ENCODE assay signal across 8 cellular contexts in the genomic region with DNA sequence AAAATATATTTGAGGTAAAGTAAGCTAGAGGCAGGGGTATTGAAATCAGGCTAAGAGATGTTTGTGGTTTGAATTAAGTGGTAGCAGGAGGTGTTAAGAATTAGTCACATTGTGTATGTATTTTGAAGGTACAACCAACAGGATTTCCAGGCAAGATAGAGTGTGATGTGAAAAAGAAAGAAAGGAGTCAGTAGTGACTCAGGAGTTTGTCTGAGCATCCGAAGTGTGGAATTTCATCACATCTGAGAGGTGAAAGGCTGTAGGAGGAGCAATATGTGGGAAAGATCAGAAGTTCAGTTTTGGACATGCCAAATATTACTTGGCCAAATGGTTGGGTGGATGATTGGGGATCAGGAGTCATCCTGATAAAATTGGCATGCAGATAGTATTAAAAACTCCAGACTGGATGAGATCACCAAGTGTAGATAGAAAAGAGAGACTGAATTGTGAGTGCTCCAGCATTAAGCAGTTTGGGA. TPM values are rescaled to one million over a fixed set of nuclear protein-coding genes. Genes with fewer than 3 reads are reported as not detected.
DNase-seq lines count a peak whose midpoint lies in the region; ATAC-seq and TF ChIP-seq lines count a peak whose summit lies in the region.

No MANE protein-coding gene starts in this region.

- H3K9me3 ChIP-seq in HEK293 (ENCODE audit: control insufficient read depth, insufficient read depth, low read depth, low read length) = no peaks in the 10 kb centered on the region
- H3K9me3 ChIP-seq in skeletal muscle satellite cell (replicated peaks; ENCODE audit: low read length) = no peaks in the 10 kb centered on the region

- H3K36me3 ChIP-seq in HEK293 (ENCODE audit: control insufficient read depth in 2 of 2, insufficient read depth in 1 of 2, low read length in 2 of 2) (no peaks in the 10 kb centered on the region), skeletal muscle satellite cell (ENCODE audit: insufficient read depth, low read length) (peaks cover 4% of the 10 kb centered on the region)

- H3K27me3 ChIP-seq in foreskin keratinocyte (no peaks in the 10 kb centered on the region), skeletal muscle satellite cell (ENCODE audit: control insufficient read depth, insufficient read depth, low read length) (no peaks in the 10 kb centered on the region)

- H3K4me2 ChIP-seq in skeletal muscle satellite cell (ENCODE audit: low read length) = peak overlapping the region; percentile 59

- no peak overlapping the region for H3K4me3 Mint-ChIP-seq in activated CD4-positive, alpha-beta memory T cell treated with anti-CD3 and anti-CD28 coated beads, Interleukin-2, amount 10 ng/mL, durations not matched to agents 7 days and 5 days

- H3K9ac ChIP-seq in skeletal muscle satellite cell (ENCODE audit: low read depth, low read length) = peak overlapping the region; percentile 12

- CTCF ChIA-PET in HEK293 (lab: Yijun Ruan, JAX) = no interaction called here
- CTCF ChIA-PET in activated CD4-positive, alpha-beta memory T cell treated with anti-CD3 and anti-CD28 coated beads, Interleukin-2, amount 10 ng/mL, durations not matched to agents 7 days and 5 days (lab: Charles Lee) = interaction anchor here (0.6 kb wide), 1 partner anchor 45 kb away, joined by 3 read pairs; no protein-coding TSS in a partner anchor

- peak overlapping the region; percentile 26 for H3K27ac Mint-ChIP-seq in activated CD4-positive, alpha-beta memory T cell treated with anti-CD3 and anti-CD28 coated beads, Interleukin-2, amount 10 ng/mL, durations not matched to agents 7 days and 5 days

- DNase-seq in activated CD4-positive, alpha-beta memory T cell treated with anti-CD3 and anti-CD28 coated beads, Interleukin-2, amount 10 ng/mL, durations not matched to agents 7 days and 5 days = no peak
- DNase-seq in foreskin keratinocyte (peak; percentile 93 to 95), activated gamma-delta T cell (lab: John Stamatoyannopoulos, UW) (no peak)
- no peak for DNase-seq in effector CD8-positive, alpha-beta T cell (lab: John Stamatoyannopoulos, UW)
- DNase-seq in activated CD8-positive, alpha-beta memory T cell treated with anti-CD3 and anti-CD28 coated beads, Interleukin-2, amount 50 U/mL, for 4 hours = no peak

- TF ChIP-seq CTCF in HEK293 (tag by site-specific recombination; IDR thresholded peaks at IDR 0.05) = no peak
- TF ChIP-seq CTCF in foreskin keratinocyte (conservative IDR thresholded peaks at IDR 0.05) = peak; percentile 25

- H3K27me3 Mint-ChIP-seq in activated CD4-positive, alpha-beta memory T cell treated with anti-CD3 and anti-CD28 coated beads, Interleukin-2, amount 10 ng/mL, durations not matched to agents 7 days and 5 days = no peaks in the 10 kb centered on the region

- H3K27ac ChIP-seq in HEK293 (ENCODE audit: extremely low read depth, low read depth, low read length) = no peak overlapping the region; the same call in 1 of the 2 replicates
- peak overlapping the region; percentile 11 for H3K27ac ChIP-seq in foreskin keratinocyte

- H3K36me3 Mint-ChIP-seq in activated CD4-positive, alpha-beta memory T cell treated with anti-CD3 and anti-CD28 coated beads, Interleukin-2, amount 10 ng/mL, durations not matched to agents 7 days and 5 days (ENCODE audit: low read depth) = peaks cover 34% of the 10 kb centered on the region

- H3K4me3 ChIP-seq in HEK293 (ENCODE audit: low read depth, low read length) (no peak overlapping the region), skeletal muscle satellite cell (ENCODE audit: low read length) (no peak overlapping the region)

- H3K4me1 Mint-ChIP-seq in activated CD4-positive, alpha-beta memory T cell treated with anti-CD3 and anti-CD28 coated beads, Interleukin-2, amount 10 ng/mL, durations not matched to agents 7 days and 5 days = peaks cover 48% of the 10 kb centered on the region

- H3K9me3 Mint-ChIP-seq in activated CD4-positive, alpha-beta memory T cell treated with anti-CD3 and anti-CD28 coated beads, Interleukin-2, amount 10 ng/mL, durations not matched to agents 7 days and 5 days = no peaks in the 10 kb centered on the region

- POLR2A ChIA-PET in HEK293 (lab: Yijun Ruan, JAX) = no interaction called here
- POLR2A ChIA-PET in activated CD4-positive, alpha-beta memory T cell treated with anti-CD3 and anti-CD28 coated beads, Interleukin-2, amount 10 ng/mL, durations not matched to agents 7 days and 5 days (lab: Charles Lee) = interaction anchor here (1.3 to 1.9 kb wide), 3 partner anchors 27 to 33 kb away, joined by 3 to 6 read pairs (median 4); a partner anchor contains a TSS

- H3K4me1 ChIP-seq in HEK293 (ENCODE audit: control insufficient read depth, insufficient read depth, low read length) (peaks cover 7% of the 10 kb centered on the region), foreskin keratinocyte (peaks cover 8% of the 10 kb centered on the region), skeletal muscle satellite cell (ENCODE audit: control insufficient read depth, insufficient read depth, low read length) (peaks cover 28% of the 10 kb centered on the region)

- peak; percentile 95 for ATAC-seq in foreskin keratinocyte
- ATAC-seq in HG03457 (IDR thresholded peaks at IDR 0.05; ENCODE audit: unreplicated experiment) = no peak

TF ChIP-seq in HEK293, 187 proteins besides CTCF, POLR2A, EP300 and RAD21:
- TF ChIP-seq ZNF768 (tag by site-specific recombination; IDR thresholded peaks at IDR 0.05) (no peak), ZNF600 (tag by site-specific recombination; IDR thresholded peaks at IDR 0.05) (0 out of 2 replicates have a peak, but pooled peaks have one; percentile 27), ZNF555 (tag by site-specific recombination; conservative IDR thresholded peaks at IDR 0.05) (no peak), ZBTB17 (tag by site-specific recombination; IDR thresholded peaks at IDR 0.05) (peak; percentile 41; the same call in 1 of the 2 replicates), GFI1B (tag by site-specific recombination; IDR thresholded peaks at IDR 0.05) (no peak), ZNF404 (tag by site-specific recombination; IDR thresholded peaks at IDR 0.05) (no peak), PRDM1 (tag by site-specific recombination; IDR thresholded peaks at IDR 0.05) (peak; percentile 50), GLI4 (tag by site-specific recombination; IDR thresholded peaks at IDR 0.05) (no peak)
- TF ChIP-seq, protein P1, sequence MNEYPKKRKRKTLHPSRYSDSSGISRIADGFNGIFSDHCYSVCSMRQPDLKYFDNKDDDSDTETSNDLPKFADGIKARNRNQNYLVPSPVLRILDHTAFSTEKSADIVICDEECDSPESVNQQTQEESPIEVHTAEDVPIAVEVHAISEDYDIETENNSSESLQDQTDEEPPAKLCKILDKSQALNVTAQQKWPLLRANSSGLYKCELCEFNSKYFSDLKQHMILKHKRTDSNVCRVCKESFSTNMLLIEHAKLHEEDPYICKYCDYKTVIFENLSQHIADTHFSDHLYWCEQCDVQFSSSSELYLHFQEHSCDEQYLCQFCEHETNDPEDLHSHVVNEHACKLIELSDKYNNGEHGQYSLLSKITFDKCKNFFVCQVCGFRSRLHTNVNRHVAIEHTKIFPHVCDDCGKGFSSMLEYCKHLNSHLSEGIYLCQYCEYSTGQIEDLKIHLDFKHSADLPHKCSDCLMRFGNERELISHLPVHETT (tag by site-specific recombination; IDR thresholded peaks at IDR 0.05) = no peak

RNA-seq across cellular contexts. Expression of a gene that starts 32.1 kb away (rescaled TPM):
- 1 to 10 TPM; 6.3 to 7.1 TPM for total RNA-seq in activated CD4-positive, alpha-beta memory T cell treated with anti-CD3 and anti-CD28 coated beads, Interleukin-2, amount 10 ng/mL, durations not matched to agents 7 days and 5 days
- 1.9 and 2.0 TPM in 2 replicates for total RNA-seq in foreskin keratinocyte
- 0.06 TPM in 2 replicates for polyA plus RNA-seq in foreskin keratinocyte
- total RNA-seq in skeletal muscle satellite cell (2012; rRNA removed) = 3.5 and 5.1 TPM in 2 replicates

RNA-seq across cellular contexts. Expression of a gene that starts 32.7 kb away (rescaled TPM):
- total RNA-seq in activated CD4-positive, alpha-beta memory T cell treated with anti-CD3 and anti-CD28 coated beads, Interleukin-2, amount 10 ng/mL, durations not matched to agents 7 days and 5 days = 100 to 1,000 TPM; 105 to 106 TPM
- 47.3 and 48.6 TPM in 2 replicates for total RNA-seq in foreskin keratinocyte
- 11.5 and 13.1 TPM in 2 replicates for polyA plus RNA-seq in foreskin keratinocyte
- 39.5 and 41.8 TPM in 2 replicates for total RNA-seq in skeletal muscle satellite cell (2012; rRNA removed)

Comparison
In these comparisons a context has a peak if more than half of its experiments do, and no peak if none do; other contexts are left out.
1. DNase-seq: peak in foreskin keratinocyte (2 of 2); none in activated CD4-positive, alpha-beta memory T cell treated with anti-CD3 and anti-CD28 coated beads, Interleukin-2, amount 10 ng/mL, durations not matched to agents 7 days and 5 days (single experiment), activated gamma-delta T cell (single experiment), effector CD8-positive, alpha-beta T cell (single experiment) and activated CD8-positive, alpha-beta memory T cell treated with anti-CD3 and anti-CD28 coated beads, Interleukin-2, amount 50 U/mL, for 4 hours (single experiment).